25 cellular contexts compared by ENCODE assay signal in the genomic region with DNA sequence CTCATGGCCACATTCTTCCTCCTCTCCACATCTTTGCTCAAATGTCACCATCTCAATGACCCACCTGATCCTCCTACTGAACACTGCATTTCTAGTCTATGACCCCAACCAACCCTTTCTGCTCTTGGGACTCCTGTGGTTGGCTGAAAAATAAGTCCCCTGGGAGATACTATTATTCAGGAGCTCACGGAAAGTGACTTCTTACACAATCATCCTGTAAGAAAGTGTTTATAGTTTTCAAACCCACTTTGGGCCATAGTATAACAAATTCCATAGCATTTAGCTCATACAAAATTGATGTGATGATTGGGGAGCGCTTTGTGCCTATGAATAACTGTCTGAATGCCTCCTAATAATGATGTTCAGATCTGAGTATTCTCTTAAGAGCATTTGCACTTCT.
"Had no signal": no experiment of that assay in that cellular context is flagged by ENCODE, and none has a peak within 500 bp of the region (broad histone marks: within the 10 kb centered on the region; RNA-seq: fewer than 3 reads in every experiment).

No MANE protein-coding gene starts in this region.

- H3K27me3 ChIP-seq: brain microvascular endothelial cell, MG63, SJSA1 had no signal

- H3K9me3 ChIP-seq: MG63, SJSA1 had no signal

- H3K4me3 ChIP-seq: MG63, SJSA1 had no signal

- ATAC-seq: activated CD8-positive, alpha-beta memory T cell treated with anti-CD3 and anti-CD28 coated beads, Interleukin-2, amount 10 ng/mL, durations not matched to agents 7 days and 5 days had no signal

- H3K27ac ChIP-seq: brain microvascular endothelial cell, KMS-11, SJSA1 had no signal

- H3K9ac ChIP-seq: KMS-11 had no signal

- H3K4me1 ChIP-seq: SJSA1 had no signal

- H3K36me3 ChIP-seq: brain microvascular endothelial cell, MG63, SJSA1 had no signal

- DNase-seq: activated B cell treated with CpG ODN at 0.5 μM for 24 hours; activated CD4-positive, alpha-beta T cell treated with anti-CD3 and anti-CD28 coated beads for 1 hour; activated CD4-positive, alpha-beta T cell treated with anti-CD3 and anti-CD28 coated beads, Interleukin-2, amount 10 ng/mL, durations not matched to agents 24 days and 14 days; activated CD4-positive, alpha-beta T cell treated with anti-CD3 and anti-CD28 coated beads, Interleukin-2, amount 50 U/mL, for 48 hours; activated CD8-positive, alpha-beta memory T cell treated with anti-CD3 and anti-CD28 coated beads, Interleukin-2, amount 10 ng/mL, durations not matched to agents 7 days and 5 days; activated effector memory CD4-positive, alpha-beta T cell treated with anti-CD3 and anti-CD28 coated beads, Interleukin-2, amount 50 U/mL, for 16 hours; activated naive CD4-positive, alpha-beta T cell treated with Interleukin-2 at 50 U/mL for 16 hours; activated T-cell treated with anti-CD3 and anti-CD28 coated beads, Interleukin-2, amount 50 U/mL, for 24 hours; amygdala; MV-4-11; NCI-H1092 treated with DMSO at 0.1 percent for 48 hours; NCI-H1417 treated with DMSO at 0.1 percent for 48 hours; NCI-H1694; NCI-H2029 treated with DMSO at 0.1 percent for 48 hours; NCI-H345; NCI-H510A; NCI-H526 treated with DMSO at 0.1 percent for 48 hours; NCI-H82; OCI-M1; SHP77; T-helper 9 cell had no signal

- H3K4me2 ChIP-seq: KMS-11 had no signal
